8 cellular contexts compared by ENCODE assay signal in genomic region chr2:128318245-128318644, GRCh38. TPM values are rescaled to one million over a fixed set of nuclear protein-coding genes. Genes with fewer than 3 reads are reported as not detected.
DNase-seq lines count a peak whose midpoint lies in the region; ATAC-seq and TF ChIP-seq lines count a peak whose summit lies in the region.
"Not testable (repeated sequence)": the region's sequence is repeated elsewhere in the genome, so short reads cannot be mapped to it uniquely, and the experiment has no call there.

No MANE protein-coding gene starts in this region.

- peaks cover 25% of the 10 kb centered on the region for H3K4me1 ChIP-seq in skeletal muscle satellite cell (ENCODE audit: control insufficient read depth, insufficient read depth, low read length)

- H3K4me2 ChIP-seq in skeletal muscle satellite cell (ENCODE audit: low read length), result peak overlapping the region; percentile 96

- peak overlapping the region; percentile 30 to 75 for H3K4me3 Mint-ChIP-seq in CD14-positive monocyte

- peak overlapping the region; percentile 61 for H3K4me3 ChIP-seq in skeletal muscle satellite cell (ENCODE audit: low read length)

- H3K9me3 ChIP-seq in skeletal muscle satellite cell (replicated peaks; ENCODE audit: low read length), result not testable (repeated sequence)

- DNase-seq in CD14-positive monocyte (ENCODE audit: low spot score) (peak; percentile 43), NCI-H82 (lab: John Stamatoyannopoulos, UW) (peak; percentile 25), ecto neural progenitor cell (ENCODE audit: low spot score) (peak; percentile 54), left kidney (ENCODE audit: low read depth, low spot score) (peak; percentile 49)
- peak; percentile 57 for DNase-seq in activated T-cell treated with anti-CD3 and anti-CD28 coated beads, Interleukin-2, amount 50 U/mL, for 1 hour

- not testable (repeated sequence) for H3K9me3 Mint-ChIP-seq in CD14-positive monocyte

- H3K9ac ChIP-seq in skeletal muscle satellite cell (ENCODE audit: low read depth, low read length), result not testable (repeated sequence)

- intact Hi-C loops in CD14-positive monocyte (cut with micrococcal nuclease), result loop anchor here in 1 of 2 donors (10.0 kb wide), 3 partner anchors 143 to 437 kb away; no protein-coding TSS in a partner anchor

- peaks cover 53% of the 10 kb centered on the region for H3K4me1 Mint-ChIP-seq in CD14-positive monocyte

- peak; percentile 11 for ATAC-seq in GM19467 (IDR thresholded peaks at IDR 0.05; ENCODE audit: unreplicated experiment)
- peak; percentile 11 for ATAC-seq in HG03095 (IDR thresholded peaks at IDR 0.05; ENCODE audit: unreplicated experiment)

- not testable (repeated sequence) for H3K27ac Mint-ChIP-seq in CD14-positive monocyte

- peaks cover 16 to 19% of the 10 kb centered on the region in 2 donors for H3K36me3 Mint-ChIP-seq in CD14-positive monocyte

- not testable (repeated sequence) for H3K27me3 ChIP-seq in skeletal muscle satellite cell (ENCODE audit: control insufficient read depth, insufficient read depth, low read length)

- H3K27me3 Mint-ChIP-seq in CD14-positive monocyte (ENCODE audit: low read depth in 3 of 3), result peaks cover 10 to 46% (median 13%) of the 10 kb centered on the region in 3 donors

- not testable (repeated sequence) for TF ChIP-seq CTCF in CD14-positive monocyte (IDR thresholded peaks at IDR 0.05)

- H3K36me3 ChIP-seq in skeletal muscle satellite cell (ENCODE audit: insufficient read depth, low read length), result not testable (repeated sequence)

RNA-seq across cellular contexts. Expression of gene HS6ST1, which starts 0.4 kb away (rescaled TPM):
- polyA plus RNA-seq in CD14-positive monocyte, result 1 to 10 TPM; 2.9 to 4.0 TPM
- total RNA-seq in skeletal muscle satellite cell (2012; rRNA removed), result 12.4 and 20.3 TPM in 2 replicates

Comparison
In these comparisons a context has a peak if more than half of its experiments do, and no peak if none do; other contexts are left out.
1. Peak in every context shown above with its lines: DNase-seq, ATAC-seq and H3K4me3 ChIP-seq.